Comparison of ENCODE assay signal across 8 cellular contexts in genomic region chr10:73786512-73786885, GRCh38. TPM values are rescaled to one million over a fixed set of nuclear protein-coding genes. Genes with fewer than 3 reads are reported as not detected.
DNase-seq lines count a peak whose midpoint lies in the region; ATAC-seq and TF ChIP-seq lines count a peak whose summit lies in the region.

No MANE protein-coding gene starts in this region.

- peaks cover 55% of the 10 kb centered on the region for H3K4me1 Mint-ChIP-seq in neural crest cell

- peak overlapping the region; percentile 80 for H3K27ac ChIP-seq in C4-2B
- peak overlapping the region; percentile 66 for H3K27ac ChIP-seq in effector memory CD4-positive, alpha-beta T cell (ENCODE audit: insufficient read depth, low read length, poor library complexity, severe bottlenecking)

- no peak for DNase-seq in LNCaP clone FGC (ENCODE audit: low read depth)
- DNase-seq in effector memory CD4-positive, alpha-beta T cell, result no peak
- DNase-seq in neural crest cell (ENCODE audit: low read depth, low spot score), result no peak
- DNase-seq in NCI-H2196 treated with DMSO at 0.1 percent for 48 hours (lab: John Stamatoyannopoulos, UW; ENCODE audit: unreplicated experiment), result no peak

- no peak for TF ChIP-seq CTCF in C4-2B (conservative IDR thresholded peaks at IDR 0.05)
- 0 out of 2 replicates have a peak, but pooled peaks have one; percentile 8 for TF ChIP-seq CTCF in LNCaP clone FGC (IDR thresholded peaks at IDR 0.05; ENCODE audit: control insufficient read depth, extremely low read depth, insufficient read depth)
- peak; percentile 22 for TF ChIP-seq CTCF in neural crest cell (conservative IDR thresholded peaks at IDR 0.05)

- peaks cover 5% of the 10 kb centered on the region for H3K36me3 Mint-ChIP-seq in neural crest cell (ENCODE audit: low read depth)

- peak overlapping the region; percentile 21 for H3K27ac Mint-ChIP-seq in neural crest cell (ENCODE audit: unreplicated experiment)

- peak overlapping the region; percentile 89 for H3K4me3 ChIP-seq in LNCaP clone FGC (ENCODE audit: low read depth, low read length)
- peak overlapping the region; percentile 67 for H3K4me3 ChIP-seq in effector memory CD4-positive, alpha-beta T cell (ENCODE audit: insufficient read depth, low read depth, low read length, poor library complexity, severe bottlenecking)

- no peaks in the 10 kb centered on the region for H3K9me3 Mint-ChIP-seq in neural crest cell

- no peaks in the 10 kb centered on the region for H3K27me3 Mint-ChIP-seq in neural crest cell (ENCODE audit: low read depth)

- H3K4me3 Mint-ChIP-seq in neural crest cell, result peak overlapping the region; percentile 91

- no peak for ATAC-seq in HG03460 (IDR thresholded peaks at IDR 0.05; ENCODE audit: unreplicated experiment)
- ATAC-seq in GM21381 (IDR thresholded peaks at IDR 0.05; ENCODE audit: unreplicated experiment), result no peak
- no peak for ATAC-seq in HG02623 (IDR thresholded peaks at IDR 0.05; ENCODE audit: unreplicated experiment)

- H3K27me3 ChIP-seq in effector memory CD4-positive, alpha-beta T cell (replicated peaks; ENCODE audit: control insufficient read depth, insufficient read depth, low read length, poor library complexity, severe bottlenecking), result no peaks in the 10 kb centered on the region

- H3K36me3 ChIP-seq in effector memory CD4-positive, alpha-beta T cell (ENCODE audit: control insufficient read depth, insufficient read depth, low read length), result peaks cover 31% of the 10 kb centered on the region

- H3K4me1 ChIP-seq in effector memory CD4-positive, alpha-beta T cell (ENCODE audit: control insufficient read depth, insufficient read depth, low read length, poor library complexity, severe bottlenecking), result peaks cover 20% of the 10 kb centered on the region

- H3K9me3 ChIP-seq in effector memory CD4-positive, alpha-beta T cell (ENCODE audit: control insufficient read depth, low read length), result no peaks in the 10 kb centered on the region

RNA-seq across cellular contexts. Expression of gene ZSWIM8, which starts 1.1 kb away (rescaled TPM):
- 74.9 and 75.7 TPM in 2 replicates for total RNA-seq in neural crest cell

RNA-seq across cellular contexts. Expression of gene CHCHD1, which starts 4.7 kb away (rescaled TPM):
- 34.8 and 38.9 TPM in 2 replicates for total RNA-seq in neural crest cell

RNA-seq across cellular contexts. Expression of gene NDST2, which starts 24.9 kb away (rescaled TPM):
- 27.6 and 35.7 TPM in 2 replicates for total RNA-seq in neural crest cell

RNA-seq across cellular contexts. Expression of gene SEC24C, which starts 42.3 kb away (rescaled TPM):
- total RNA-seq in neural crest cell, result 81.4 and 85.9 TPM in 2 replicates
